Comparison of ENCODE assay signal across 20 cellular contexts in genomic region chr6:12028194-12028593, GRCh38.
"Had no signal": no experiment of that assay in that cellular context is flagged by ENCODE, and none has a peak within 500 bp of the region (broad histone marks: within the 10 kb centered on the region; RNA-seq: fewer than 3 reads in every experiment).

No MANE protein-coding gene starts in this region.

- H3K9ac ChIP-seq: KMS-11 had no signal

- H3K4me2 ChIP-seq: KMS-11 had no signal

- DNase-seq: Kasumi-1, MM.1S, NCI-H1092 treated with DMSO at 0.1 percent for 48 hours, NCI-H1436, NCI-H187, NCI-H2029, NCI-H2081 treated with DMSO at 0.1 percent for 48 hours, NCI-H2171, NCI-H226, NCI-H446, NCI-H510A, NCI-H524 treated with DMSO at 0.1 percent for 48 hours, NCI-H69, NCI-H774, Right ventricle myocardium superior, RPMI8226, SIG-M5 had no signal

- H3K27me3 ChIP-seq: SJSA1 had no signal

- H3K27ac ChIP-seq: KMS-11, SJSA1, SK-N-MC had no signal

- H3K4me3 ChIP-seq: SJSA1, SK-N-MC had no signal
